9 cellular contexts compared by ENCODE assay signal in genomic region chr1:169462385-169462784, GRCh38. TPM values are rescaled to one million over a fixed set of nuclear protein-coding genes. Genes with fewer than 3 reads are reported as not detected.
"Had no signal": no experiment of that assay in that cellular context is flagged by ENCODE, and none has a peak within 500 bp of the region (broad histone marks: within the 10 kb centered on the region; RNA-seq: fewer than 3 reads in every experiment).

No MANE protein-coding gene starts in this region.

- ATAC-seq: GM12878 had no signal

- H3K4me3 ChIP-seq: GM12878 had no signal

- DNase-seq: GDM1, GF-D8 had no signal

- FAIRE-seq: G401.6, GM12878, GM12891, GM12892, GM18507, GM19239 had no signal

RNA-seq across cellular contexts. Expression of gene CCDC181, which starts 35.1 kb away (rescaled TPM):
- total RNA-seq: G401, GM12878 had no signal
- polyA plus RNA-seq: GM12878 had no signal
